15 cellular contexts compared by ENCODE assay signal in the genomic region with DNA sequence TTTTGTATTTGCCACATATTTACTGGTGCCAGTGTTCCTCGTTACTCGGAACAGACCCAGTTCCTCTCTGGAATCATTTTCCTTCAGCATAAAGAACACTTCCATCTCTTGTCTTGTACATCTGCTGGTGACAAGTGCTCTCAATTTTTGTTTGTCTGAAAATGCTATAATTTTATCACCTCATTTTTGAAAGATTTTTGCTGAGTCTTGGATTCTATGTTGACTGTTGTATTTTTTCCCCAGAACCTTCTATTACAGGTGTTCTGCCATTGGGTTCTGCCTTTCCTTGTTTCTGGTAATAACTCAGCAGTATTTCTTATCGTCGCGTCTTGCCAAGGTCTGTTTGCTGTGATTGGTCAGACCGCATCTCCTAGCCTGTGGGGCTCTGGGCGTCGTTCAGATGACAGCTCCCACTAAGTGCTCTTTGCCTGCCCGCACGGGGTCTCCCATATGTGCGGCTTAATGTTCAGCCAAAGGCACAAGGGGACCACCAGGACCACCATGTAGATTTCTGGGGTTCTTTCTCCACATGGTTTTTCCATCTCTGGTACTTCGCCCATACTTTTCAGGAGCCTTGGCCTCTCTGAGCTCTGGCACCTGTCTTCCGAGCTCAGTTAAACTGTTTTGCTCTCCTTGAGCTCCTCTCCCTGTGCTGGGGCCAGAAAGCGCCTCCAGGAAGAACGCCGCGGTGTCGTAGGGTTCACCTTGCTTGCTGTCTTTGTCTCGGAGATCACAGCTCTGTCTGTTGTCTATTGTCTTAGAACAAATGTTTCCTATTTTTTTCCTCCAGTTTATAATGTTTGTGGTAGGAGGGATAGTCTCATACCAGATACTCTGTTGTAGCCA.
"Had no signal": no experiment of that assay in that cellular context is flagged by ENCODE, and none has a peak within 500 bp of the region (broad histone marks: within the 10 kb centered on the region; RNA-seq: fewer than 3 reads in every experiment).

No MANE protein-coding gene starts in this region.

- DNase-seq: activated CD4-positive, alpha-beta T cell treated with anti-CD3 and anti-CD28 coated beads for 1 hour; activated CD4-positive, alpha-beta T cell treated with anti-CD3 and anti-CD28 coated beads, Interleukin-2, amount 50 U/mL, for 1 hour; activated CD8-positive, alpha-beta T cell treated with anti-CD3 and anti-CD28 coated beads, Interleukin-2, amount 10 ng/mL, durations not matched to agents 7 days and 5 days; activated naive CD4-positive, alpha-beta T cell treated with Interleukin-2 at 50 U/mL for 16 hours; activated naive CD8-positive, alpha-beta T cell treated with anti-CD3 and anti-CD28 coated beads for 36 hours; heart left ventricle; left colon; mesenchymal stem cell; psoas muscle; stimulated activated CD4-positive, alpha-beta T cell treated with anti-CD3 and anti-CD28 coated beads, Interleukin-1b, Interleukin-23, amount 100 ng/mL, for 48 hours; stomach; T-helper 1 cell; WERI-Rb-1 had no signal

- H3K27ac Mint-ChIP-seq: activated CD8-positive, alpha-beta T cell treated with anti-CD3 and anti-CD28 coated beads, Interleukin-2, amount 10 ng/mL, durations not matched to agents 7 days and 5 days; activated naive CD8-positive, alpha-beta T cell treated with anti-CD3 and anti-CD28 coated beads for 36 hours; neural progenitor cell; stimulated activated effector memory CD8-positive, alpha-beta T cell treated with anti-CD3 and anti-CD28 coated beads, Interleukin-12 subunit alpha, Interleukin-12 subunit beta, amount 100 ng/mL, for 72 hours had no signal

- H3K4me1 Mint-ChIP-seq: activated naive CD8-positive, alpha-beta T cell treated with anti-CD3 and anti-CD28 coated beads for 36 hours had no signal

- H3K36me3 Mint-ChIP-seq: activated naive CD8-positive, alpha-beta T cell treated with anti-CD3 and anti-CD28 coated beads for 36 hours; stimulated activated effector memory CD8-positive, alpha-beta T cell treated with anti-CD3 and anti-CD28 coated beads, Interleukin-12 subunit alpha, Interleukin-12 subunit beta, amount 100 ng/mL, for 72 hours had no signal

- H3K4me3 Mint-ChIP-seq: activated CD8-positive, alpha-beta T cell treated with anti-CD3 and anti-CD28 coated beads, Interleukin-2, amount 10 ng/mL, durations not matched to agents 7 days and 5 days; activated naive CD8-positive, alpha-beta T cell treated with anti-CD3 and anti-CD28 coated beads for 36 hours; neural progenitor cell; stimulated activated effector memory CD8-positive, alpha-beta T cell treated with anti-CD3 and anti-CD28 coated beads, Interleukin-12 subunit alpha, Interleukin-12 subunit beta, amount 100 ng/mL, for 72 hours had no signal

- ATAC-seq: activated CD8-positive, alpha-beta T cell treated with anti-CD3 and anti-CD28 coated beads, Interleukin-2, amount 10 ng/mL, durations not matched to agents 7 days and 5 days; heart left ventricle; left colon; psoas muscle; stimulated activated effector memory CD8-positive, alpha-beta T cell treated with anti-CD3 and anti-CD28 coated beads, Interleukin-12 subunit alpha, Interleukin-12 subunit beta, amount 100 ng/mL, for 72 hours had no signal

- H3K9me3 Mint-ChIP-seq: activated naive CD8-positive, alpha-beta T cell treated with anti-CD3 and anti-CD28 coated beads for 36 hours; neural progenitor cell; stimulated activated effector memory CD8-positive, alpha-beta T cell treated with anti-CD3 and anti-CD28 coated beads, Interleukin-12 subunit alpha, Interleukin-12 subunit beta, amount 100 ng/mL, for 72 hours had no signal
